Comparison of ENCODE assay signal across 1 cellular context in the genomic region with DNA sequence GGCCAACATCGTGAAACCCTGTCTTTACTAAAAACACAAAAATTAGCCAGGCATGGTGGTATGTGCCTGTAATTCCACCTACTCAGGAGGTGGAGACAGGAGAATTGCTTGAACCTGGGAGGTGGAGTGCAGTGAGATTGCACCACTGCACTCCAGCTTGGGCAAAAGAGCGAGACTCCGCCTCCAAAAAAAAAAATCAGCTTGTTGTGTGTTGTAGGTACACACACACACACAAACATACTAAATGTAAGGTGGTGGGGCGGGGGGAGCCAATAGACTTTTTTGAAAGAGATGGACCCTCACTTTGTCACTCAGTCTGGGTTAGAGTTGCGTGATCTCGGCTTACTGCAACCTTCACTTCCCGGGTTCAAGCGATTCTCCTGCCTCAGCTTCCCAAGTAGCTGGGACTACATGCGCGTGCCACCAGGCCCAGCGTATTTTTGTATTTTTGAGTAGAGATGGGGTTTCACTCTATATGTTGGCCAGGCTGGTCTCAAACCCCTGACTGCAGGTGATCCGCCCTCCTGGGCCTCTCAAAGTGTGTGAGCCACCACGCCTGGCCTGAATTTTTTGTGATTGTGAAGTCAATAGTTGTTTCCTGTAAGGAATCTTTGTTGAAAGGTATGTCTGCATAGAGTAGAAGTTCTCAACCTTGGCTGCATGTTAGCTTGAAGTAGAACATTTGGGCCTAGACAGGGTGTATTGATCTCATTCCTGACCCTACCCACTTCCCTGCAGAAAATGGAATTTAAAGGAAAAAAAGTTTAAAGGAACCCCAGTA.
A peak's percentile ranks its signal among the peaks of the same experiment; 100 is the strongest.
TF ChIP-seq lines count a peak whose summit lies in the region.

No MANE protein-coding gene starts in this region.

TF ChIP-seq in H1, 55 proteins besides CTCF, POLR2A, EP300 and RAD21:
- TF ChIP-seq POLR2AphosphoS5 (IDR thresholded peaks at IDR 0.05; ENCODE audit: low read depth, low read length) (peak; percentile 24; the same call in 1 of the 2 replicates), SP4 (IDR thresholded peaks at IDR 0.05; ENCODE audit: low read length) (no peak)
